2 cellular contexts compared by ENCODE assay signal in genomic region chr4:161893566-161893965, GRCh38.
TF ChIP-seq lines count a peak whose summit lies in the region.

No MANE protein-coding gene starts in this region.

TF ChIP-seq in A549, 52 proteins besides CTCF, POLR2A, EP300 and RAD21 (continued from another document):
- no peak for TF ChIP-seq ELK1 (IDR thresholded peaks at IDR 0.05; ENCODE audit: low read depth, low read length)

TF ChIP-seq in GM12878, 131 proteins besides CTCF, POLR2A, EP300 and RAD21 (continued from another document):
- TF ChIP-seq IRF4 (IDR thresholded peaks at IDR 0.05; ENCODE audit: low read depth, low read length): no peak
- no peak for TF ChIP-seq MEF2B (IDR thresholded peaks at IDR 0.05; ENCODE audit: partially characterized antibody, poor library complexity, severe bottlenecking)
- no peak for TF ChIP-seq STAT3 (IDR thresholded peaks at IDR 0.05; ENCODE audit: low read depth, low read length)
- no peak for TF ChIP-seq KDM1A (IDR thresholded peaks at IDR 0.05; ENCODE audit: borderline replicate concordance)
- no peak for TF ChIP-seq NBN (IDR thresholded peaks at IDR 0.05)
- TF ChIP-seq, protein P1, sequence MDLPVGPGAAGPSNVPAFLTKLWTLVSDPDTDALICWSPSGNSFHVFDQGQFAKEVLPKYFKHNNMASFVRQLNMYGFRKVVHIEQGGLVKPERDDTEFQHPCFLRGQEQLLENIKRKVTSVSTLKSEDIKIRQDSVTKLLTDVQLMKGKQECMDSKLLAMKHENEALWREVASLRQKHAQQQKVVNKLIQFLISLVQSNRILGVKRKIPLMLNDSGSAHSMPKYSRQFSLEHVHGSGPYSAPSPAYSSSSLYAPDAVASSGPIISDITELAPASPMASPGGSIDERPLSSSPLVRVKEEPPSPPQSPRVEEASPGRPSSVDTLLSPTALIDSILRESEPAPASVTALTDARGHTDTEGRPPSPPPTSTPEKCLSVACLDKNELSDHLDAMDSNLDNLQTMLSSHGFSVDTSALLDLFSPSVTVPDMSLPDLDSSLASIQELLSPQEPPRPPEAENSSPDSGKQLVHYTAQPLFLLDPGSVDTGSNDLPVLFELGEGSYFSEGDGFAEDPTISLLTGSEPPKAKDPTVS (IDR thresholded peaks at IDR 0.05; ENCODE audit: low read depth, low read length): no peak
- TF ChIP-seq, protein P2, sequence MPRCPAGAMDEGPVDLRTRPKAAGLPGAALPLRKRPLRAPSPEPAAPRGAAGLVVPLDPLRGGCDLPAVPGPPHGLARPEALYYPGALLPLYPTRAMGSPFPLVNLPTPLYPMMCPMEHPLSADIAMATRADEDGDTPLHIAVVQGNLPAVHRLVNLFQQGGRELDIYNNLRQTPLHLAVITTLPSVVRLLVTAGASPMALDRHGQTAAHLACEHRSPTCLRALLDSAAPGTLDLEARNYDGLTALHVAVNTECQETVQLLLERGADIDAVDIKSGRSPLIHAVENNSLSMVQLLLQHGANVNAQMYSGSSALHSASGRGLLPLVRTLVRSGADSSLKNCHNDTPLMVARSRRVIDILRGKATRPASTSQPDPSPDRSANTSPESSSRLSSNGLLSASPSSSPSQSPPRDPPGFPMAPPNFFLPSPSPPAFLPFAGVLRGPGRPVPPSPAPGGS (IDR thresholded peaks at IDR 0.05; ENCODE audit: borderline replicate concordance, insufficient read depth, low read depth, low read length, poor library complexity, severe bottlenecking): no peak
- TF ChIP-seq MXI1 (IDR thresholded peaks at IDR 0.05; ENCODE audit: low read depth, low read length): no peak
- no peak for TF ChIP-seq CREM (IDR thresholded peaks at IDR 0.05; ENCODE audit: low read depth)
- TF ChIP-seq DPF2 (IDR thresholded peaks at IDR 0.05): no peak
